ENCODE assay signal across 9 cellular contexts in the genomic region with DNA sequence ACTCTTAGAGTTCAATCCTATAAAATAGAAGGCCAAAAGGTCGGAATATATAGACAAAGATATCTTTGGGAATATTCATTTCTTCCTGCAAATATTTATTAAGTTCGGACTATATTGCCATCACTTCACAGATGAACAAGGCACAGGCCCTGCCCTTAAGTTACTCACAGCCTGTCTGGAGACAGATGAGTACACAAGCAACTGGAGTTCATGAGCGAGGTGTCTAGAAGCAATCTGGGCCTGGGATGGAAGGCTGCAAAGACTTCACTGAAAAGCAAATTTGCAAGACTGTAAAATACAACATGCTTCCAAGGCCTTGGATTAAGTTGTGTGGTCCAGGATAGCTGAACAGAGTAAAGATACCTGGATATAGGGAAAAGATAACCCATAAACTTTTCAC. TPM values are rescaled to one million over a fixed set of nuclear protein-coding genes. Genes with fewer than 3 reads are reported as not detected.
DNase-seq lines count a peak whose midpoint lies in the region; ATAC-seq, FAIRE-seq and TF ChIP-seq lines count a peak whose summit lies in the region.
"Had no signal": no experiment of that assay in that cellular context is flagged by ENCODE, and none has a peak within 500 bp of the region (broad histone marks: within the 10 kb centered on the region; RNA-seq: fewer than 3 reads in every experiment).

No MANE protein-coding gene starts in this region.

- TF ChIP-seq CTCF in RWPE2 (IDR thresholded peaks at IDR 0.05; ENCODE audit: poor library complexity, severe bottlenecking): no peak
- TF ChIP-seq CTCF in progenitor cell of endocrine pancreas (IDR thresholded peaks at IDR 0.05; ENCODE audit: unreplicated experiment): no peak

- H3K27me3 Mint-ChIP-seq in progenitor cell of endocrine pancreas: no peaks in the 10 kb centered on the region

- H3K9me3 ChIP-seq in RWPE2 (ENCODE audit: severe bottlenecking): no peaks in the 10 kb centered on the region

- H3K4me3 ChIP-seq in RWPE2 (ENCODE audit: severe bottlenecking): no peak overlapping the region

- ATAC-seq in RWPE2 (ENCODE audit: low read depth) (no peak), HG03439 (IDR thresholded peaks at IDR 0.05; ENCODE audit: unreplicated experiment) (no peak)

- H3K36me3 ChIP-seq in RWPE2 (ENCODE audit: low read depth): no peaks in the 10 kb centered on the region

- no peak overlapping the region for H3K27ac Mint-ChIP-seq in progenitor cell of endocrine pancreas

- H3K36me3 Mint-ChIP-seq in progenitor cell of endocrine pancreas (ENCODE audit: insufficient read depth): no peaks in the 10 kb centered on the region

- peaks cover 16% of the 10 kb centered on the region for H3K4me1 Mint-ChIP-seq in progenitor cell of endocrine pancreas (ENCODE audit: low read depth)

- H3K4me1 ChIP-seq in RWPE2 (ENCODE audit: insufficient read depth, poor library complexity, severe bottlenecking): peaks cover 38% of the 10 kb centered on the region

- no peaks in the 10 kb centered on the region for H3K27me3 ChIP-seq in RWPE2 (ENCODE audit: insufficient read depth, poor library complexity, severe bottlenecking)

- FAIRE-seq in GM19239 (lab: Jason Lieb, UNC): peak; percentile 90

- H3K4me3 Mint-ChIP-seq in progenitor cell of endocrine pancreas (ENCODE audit: low read depth): no peak overlapping the region

- peak overlapping the region; percentile 88 for H3K27ac ChIP-seq in RWPE2 (ENCODE audit: poor library complexity, severe bottlenecking)
- H3K27ac ChIP-seq: HL-60 had no signal

- DNase-seq in GM19239 (ENCODE audit: insufficient read length, low spot score) (no peak), RWPE2 (ENCODE audit: low spot score) (no peak), dermis blood vessel endothelial cell (peak; percentile 11), renal cortical epithelial cell (ENCODE audit: low read depth) (peak; percentile 38), C1 segment of cervical spinal cord (lab: John Stamatoyannopoulos, UW) (no peak), progenitor cell of endocrine pancreas (ENCODE audit: low spot score, unreplicated experiment) (no peak), SKM-1 treated with dmso at 0.1 percent for 144 hours (lab: John Stamatoyannopoulos, UW; ENCODE audit: unreplicated experiment) (no peak)

- no peaks in the 10 kb centered on the region for H3K9me3 Mint-ChIP-seq in progenitor cell of endocrine pancreas (ENCODE audit: low read depth)

RNA-seq across cellular contexts. Expression of gene CEP85L, which starts 56.7 kb away (rescaled TPM):
- 14.1 and 14.7 TPM in 2 replicates for total RNA-seq in dermis blood vessel endothelial cell
- total RNA-seq in renal cortical epithelial cell: 7.6 and 15.3 TPM in 2 replicates
- 6.8 and 8.8 TPM in 2 replicates for total RNA-seq in progenitor cell of endocrine pancreas

Comparison
In these comparisons a context has a peak if more than half of its experiments do, and no peak if none do; other contexts are left out.
1. DNase-seq: peak in dermis blood vessel endothelial cell (single experiment) and renal cortical epithelial cell (single experiment); none in GM19239 (single experiment), RWPE2 (single experiment), C1 segment of cervical spinal cord (0 of 14), progenitor cell of endocrine pancreas (single experiment) and SKM-1 treated with dmso at 0.1 percent for 144 hours (single experiment).